In the genomic region with DNA sequence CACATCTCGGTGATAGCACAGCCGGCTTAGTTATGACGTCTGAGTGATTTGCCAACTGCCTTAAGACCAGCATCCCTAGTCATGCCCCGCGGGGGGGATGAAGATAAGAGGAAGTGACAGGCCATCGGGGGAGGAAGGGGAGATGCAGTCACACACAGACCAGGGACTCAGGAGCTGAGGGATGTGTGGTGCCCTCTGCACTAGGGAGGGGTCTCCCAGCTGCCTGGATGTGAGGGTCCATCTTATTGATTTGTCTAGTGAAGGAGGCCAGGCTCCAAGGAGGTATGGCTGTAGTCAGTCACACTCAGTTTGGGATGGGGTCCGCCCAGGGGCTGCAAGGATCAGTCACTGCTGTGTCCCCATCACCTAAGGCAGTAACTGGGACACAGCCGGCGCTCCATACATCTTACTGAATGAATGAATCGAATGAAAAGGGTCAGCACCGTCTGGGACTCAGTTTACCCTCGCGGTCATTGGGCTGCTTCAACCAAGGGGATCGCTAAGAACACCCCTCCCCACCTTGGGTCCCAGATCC, we compare ENCODE assay signal across 8 cellular contexts. TPM values are rescaled to one million over a fixed set of nuclear protein-coding genes. Genes with fewer than 3 reads are reported as not detected.
DNase-seq lines count a peak whose midpoint lies in the region; ATAC-seq and TF ChIP-seq lines count a peak whose summit lies in the region.

No MANE protein-coding gene starts in this region.

- H3K4me3 ChIP-seq in endodermal cell (ENCODE audit: low read length), result peak overlapping the region; percentile 88
- peak overlapping the region; percentile 70 to 82 for H3K4me3 ChIP-seq in mucosa of rectum (ENCODE audit: low read length in 2 of 2)
- H3K4me3 ChIP-seq in aorta (ENCODE audit: low read length in 2 of 2), result no peak overlapping the region

- TF ChIP-seq CTCF in HFFc6 (IDR thresholded peaks at IDR 0.05) (no peak), endodermal cell (conservative IDR thresholded peaks at IDR 0.05) (no peak)

- H3K27me3 Mint-ChIP-seq in HFFc6 (ENCODE audit: insufficient read depth), result peaks cover 8% of the 10 kb centered on the region
- H3K27me3 Mint-ChIP-seq in endodermal cell (ENCODE audit: insufficient read depth), result peaks cover 5% of the 10 kb centered on the region

- H3K27ac Mint-ChIP-seq in HFFc6, result peak overlapping the region; percentile 100
- peak overlapping the region; percentile 85 for H3K27ac Mint-ChIP-seq in endodermal cell

- DNase-seq in Ammon's horn (ENCODE audit: low spot score) (peak; percentile 45), HFFc6 (no peak), T1000 (lab: John Stamatoyannopoulos, UW) (peak; percentile 44), endodermal cell (peak; percentile 87), aorta (peak; percentile 80 to 85), NCI-H1694 treated with DMSO at 0.1 percent for 48 hours (lab: John Stamatoyannopoulos, UW) (no peak), NCI-H510A treated with DMSO at 0.1 percent for 48 hours (lab: John Stamatoyannopoulos, UW) (no peak)

- intact Hi-C loops in aorta (cut with DNase I), result no loop called here

- H3K4me1 ChIP-seq in endodermal cell (ENCODE audit: control insufficient read depth, insufficient read depth, low read length) (peaks cover 2% of the 10 kb centered on the region), mucosa of rectum (ENCODE audit: control insufficient read depth in 2 of 2, insufficient read depth in 2 of 2, low read length in 2 of 2) (peaks cover 22 to 32% of the 10 kb centered on the region in 2 donors), aorta (ENCODE audit: control insufficient read depth in 1 of 2, insufficient read depth in 2 of 2, low read length in 2 of 2) (no peaks in the 10 kb centered on the region)

- no peaks in the 10 kb centered on the region for H3K9me3 ChIP-seq in endodermal cell (ENCODE audit: control insufficient read depth, low read length)
- no peaks in the 10 kb centered on the region for H3K9me3 ChIP-seq in mucosa of rectum (ENCODE audit: control insufficient read depth in 2 of 2, low read length in 2 of 2)
- no peaks in the 10 kb centered on the region for H3K9me3 ChIP-seq in aorta (ENCODE audit: control insufficient read depth, low read length)

- H3K27ac ChIP-seq in endodermal cell (ENCODE audit: low read depth, low read length), result peak overlapping the region; percentile 92
- peak overlapping the region; percentile 86 to 90 for H3K27ac ChIP-seq in mucosa of rectum (ENCODE audit: low read depth in 2 of 2, low read length in 2 of 2)
- H3K27ac ChIP-seq in aorta (ENCODE audit: low read depth in 1 of 2, low read length in 2 of 2), result peak overlapping the region in 1 of 2 donors; percentile 79

- 19 to 23% methylated on average over 8 to 14 of the region's 14 CpGs for WGBS in endodermal cell (ENCODE audit: insufficient coverage in 1 of 2, insufficient read length in 1 of 2), 2 experiments
- 20 to 21% methylated on average over 14 of the region's 14 CpGs for WGBS in aorta, 2 donors

- H3K4me1 Mint-ChIP-seq in HFFc6 (ENCODE audit: low read depth) (peaks cover 52% of the 10 kb centered on the region), endodermal cell (peaks cover 13% of the 10 kb centered on the region)

- H3K9ac ChIP-seq in endodermal cell (ENCODE audit: extremely low read depth, low read length, poor library complexity, severe bottlenecking) (peak overlapping the region; percentile 99), mucosa of rectum (ENCODE audit: low read depth in 1 of 2, low read length in 2 of 2) (peak overlapping the region; percentile 79 to 83)

- H3K27me3 ChIP-seq in endodermal cell (ENCODE audit: control insufficient read depth, insufficient read depth, low read length, poor library complexity, severe bottlenecking) (no peaks in the 10 kb centered on the region), mucosa of rectum (ENCODE audit: control insufficient read depth in 2 of 2, insufficient read depth in 2 of 2, low read length in 2 of 2) (no peaks in the 10 kb centered on the region), aorta (ENCODE audit: control insufficient read depth in 1 of 2, insufficient read depth in 2 of 2, low read length in 1 of 2) (no peaks in the 10 kb centered on the region)

- no peaks in the 10 kb centered on the region for H3K36me3 Mint-ChIP-seq in HFFc6 (ENCODE audit: low read depth)
- H3K36me3 Mint-ChIP-seq in endodermal cell (ENCODE audit: low read depth), result no peaks in the 10 kb centered on the region

- H3K36me3 ChIP-seq in endodermal cell (ENCODE audit: control insufficient read depth, insufficient read depth, low read length) (no peaks in the 10 kb centered on the region), mucosa of rectum (ENCODE audit: control insufficient read depth in 2 of 2, insufficient read depth in 2 of 2, low read length in 2 of 2) (no peaks in the 10 kb centered on the region), aorta (ENCODE audit: control insufficient read depth in 1 of 2, insufficient read depth in 2 of 2, low read length in 1 of 2) (no peaks in the 10 kb centered on the region)

- H3K4me3 Mint-ChIP-seq in HFFc6 (peak overlapping the region; percentile 91), endodermal cell (peak overlapping the region; percentile 70)

- H3K9me3 Mint-ChIP-seq in HFFc6, result no peaks in the 10 kb centered on the region
- H3K9me3 Mint-ChIP-seq in endodermal cell, result no peaks in the 10 kb centered on the region

- no peak for ATAC-seq in aorta (ENCODE audit: low FRiP score)

RNA-seq across cellular contexts. Expression of a gene that starts 19.3 kb away (rescaled TPM):
- 100 to 1,000 TPM; 106 to 129 (median 117) TPM for total RNA-seq in HFFc6 (2021; fragmentation: NEBNext Ultra II Directional; extraction: Animal tissue kit (Norgen Biotek cat#: 25700))
- total RNA-seq in endodermal cell (10 to 100 TPM; 53.5 to 63.6 TPM), aorta (10 to 100 TPM; 61.4 to 69.9 TPM)
- polyA plus RNA-seq in endodermal cell (2013, experiment 1 of 2), result 70.3 TPM
- 66.1 TPM for polyA plus RNA-seq in endodermal cell (2013, experiment 2 of 2)
- polyA plus RNA-seq in aorta, result 10 to 100 TPM; 44.5 to 81.7 TPM

RNA-seq across cellular contexts. Expression of a gene that starts 24.8 kb away (rescaled TPM):
- 10 to 100 TPM; 35.0 to 71.5 (median 62.9) TPM for total RNA-seq in HFFc6 (2021; fragmentation: NEBNext Ultra II Directional; extraction: Animal tissue kit (Norgen Biotek cat#: 25700))
- total RNA-seq in endodermal cell (1 to 10 TPM; 1.6 to 3.0 TPM), aorta (100 to 1,000 TPM in 1 of 2 donors, 1 to 10 TPM in 1; 3.1 to 754 TPM)
- 1.6 TPM for polyA plus RNA-seq in endodermal cell (2013, experiment 1 of 2)
- polyA plus RNA-seq in endodermal cell (2013, experiment 2 of 2), result 1.4 TPM
- polyA plus RNA-seq in aorta, result 100 to 1,000 TPM in 1 of 2 donors, 10 to 100 TPM in 1; 18.4 to 105 TPM

RNA-seq across cellular contexts. Expression of a gene that starts 36.5 kb away (rescaled TPM):
- 10 to 100 TPM; 13.7 to 25.8 (median 15.1) TPM for total RNA-seq in HFFc6 (2021; fragmentation: NEBNext Ultra II Directional; extraction: Animal tissue kit (Norgen Biotek cat#: 25700))
- 10 to 100 TPM; 13.2 to 16.0 TPM for total RNA-seq in endodermal cell
- polyA plus RNA-seq in endodermal cell (2013, experiment 1 of 2), result 6.8 TPM
- 6.2 TPM for polyA plus RNA-seq in endodermal cell (2013, experiment 2 of 2)
- total RNA-seq in aorta, result 1 to 10 TPM; 3.5 to 3.9 TPM
- polyA plus RNA-seq in aorta, result 1 to 10 TPM; 1.9 to 3.6 TPM

RNA-seq across cellular contexts. Expression of a gene that starts 38.1 kb away (rescaled TPM):
- total RNA-seq in HFFc6 (2021; fragmentation: NEBNext Ultra II Directional; extraction: Animal tissue kit (Norgen Biotek cat#: 25700)), result 10 to 100 TPM; 10.2 to 24.7 (median 22.2) TPM
- total RNA-seq in endodermal cell, result 10 to 100 TPM; 17.9 to 26.4 TPM
- 21.8 TPM for polyA plus RNA-seq in endodermal cell (2013, experiment 1 of 2)
- polyA plus RNA-seq in endodermal cell (2013, experiment 2 of 2), result 16.7 TPM
- 10 to 100 TPM; 64.2 to 76.5 TPM for total RNA-seq in aorta
- 100 to 1,000 TPM in 1 of 2 donors, 10 to 100 TPM in 1; 11.1 to 153 TPM for polyA plus RNA-seq in aorta

RNA-seq across cellular contexts. Expression of a gene that starts 53.9 kb away (rescaled TPM):
- total RNA-seq in HFFc6 (2021; fragmentation: NEBNext Ultra II Directional; extraction: Animal tissue kit (Norgen Biotek cat#: 25700)), result 10 to 100 TPM; 10.3 to 21.3 (median 13.8) TPM
- 10 to 100 TPM; 15.7 to 18.5 TPM for total RNA-seq in endodermal cell
- 23.8 TPM for polyA plus RNA-seq in endodermal cell (2013, experiment 1 of 2)
- 25.9 TPM for polyA plus RNA-seq in endodermal cell (2013, experiment 2 of 2)
- total RNA-seq in aorta, result 10 to 100 TPM in 1 of 2 donors, 1 to 10 TPM in 1; 8.1 to 11.6 TPM
- 10 to 100 TPM in 1 of 2 donors, 1 to 10 TPM in 1; 7.0 to 13.1 TPM for polyA plus RNA-seq in aorta

Comparison
In these comparisons a context has a peak if more than half of its experiments do, and no peak if none do; other contexts are left out.
1. DNase-seq: peak in Ammon's horn (single experiment), T1000 (single experiment), endodermal cell (single experiment) and aorta (2 of 2); none in HFFc6 (single experiment), NCI-H1694 treated with DMSO at 0.1 percent for 48 hours (single experiment) and NCI-H510A treated with DMSO at 0.1 percent for 48 hours (single experiment).
2. H3K4me3 ChIP-seq: peak in endodermal cell (single experiment) and mucosa of rectum (2 of 2); none in aorta (0 of 2).